ENCODE assay signal across 8 cellular contexts in genomic region chr21:44911384-44912157, GRCh38. TPM values are rescaled to one million over a fixed set of nuclear protein-coding genes. Genes with fewer than 3 reads are reported as not detected.
DNase-seq lines count a peak whose midpoint lies in the region; ATAC-seq and TF ChIP-seq lines count a peak whose summit lies in the region.

No MANE protein-coding gene starts in this region.

- H3K27ac ChIP-seq in Panc1 (ENCODE audit: low read length) (peak overlapping the region; percentile 70), spleen (peak overlapping the region; percentile 82 to 97 (median 92))

- peaks cover 47% of the 10 kb centered on the region for H3K4me1 Mint-ChIP-seq in nephron progenitor cell

- in situ Hi-C loops in Panc1 (cut with HindIII; ENCODE audit: low pct_unique_long_range_greater_than_20kb, low sequenced_read_pairs) = no loop called here

- H3K9me3 Mint-ChIP-seq in nephron progenitor cell = no peaks in the 10 kb centered on the region

- H3K4me3 Mint-ChIP-seq in nephron progenitor cell = no peak overlapping the region

- TF ChIP-seq POLR2A in spleen (IDR thresholded peaks at IDR 0.05) = no peak

- H3K27me3 ChIP-seq in Panc1 (ENCODE audit: control insufficient read depth, insufficient read depth, low read length) (no peaks in the 10 kb centered on the region), spleen (replicated peaks in 1 of 7) (no peaks in the 10 kb centered on the region)

- H3K9me3 ChIP-seq in Panc1 (ENCODE audit: control insufficient read depth, insufficient read depth, low read depth, low read length) (no peaks in the 10 kb centered on the region), spleen (no peaks in the 10 kb centered on the region)

- H3K36me3 ChIP-seq in Panc1 (ENCODE audit: control insufficient read depth, insufficient read depth, low read length) = no peaks in the 10 kb centered on the region
- peaks cover 0 to 45% (median 14%) of the 10 kb centered on the region in 6 donors for H3K36me3 ChIP-seq in spleen

- TF ChIP-seq CTCF in Panc1 (IDR thresholded peaks at IDR 0.05) (no peak; the same call in 1 of the 2 replicates), spleen (IDR thresholded peaks at IDR 0.05 in 8 of 11, conservative IDR thresholded peaks at IDR 0.05 in 3 of 11) (peak; percentile 47 to 89 (median 76)), nephron progenitor cell (IDR thresholded peaks at IDR 0.05) (no peak)

- H3K4me3 ChIP-seq in Panc1 (ENCODE audit: low read depth in 2 of 2, low read length in 2 of 2) (no peak overlapping the region), spleen (peak overlapping the region in 5 of 8 donors; percentile 5 to 59 (median 21))

- H3K4me1 ChIP-seq in Panc1 (ENCODE audit: control insufficient read depth, insufficient read depth, low read length) (peaks cover 36% of the 10 kb centered on the region), spleen (peaks cover 57 to 99% (median 95%) of the 10 kb centered on the region in 6 donors)

- POLR2A ChIA-PET in Panc1 (lab: Charles Lee) = no interaction called here

- ATAC-seq in Panc1 (peak; percentile 74), left cardiac atrium (peak; percentile 70 to 83), HG03045 (IDR thresholded peaks at IDR 0.05; ENCODE audit: unreplicated experiment) (no peak)

- CTCF ChIA-PET in Panc1 (lab: Charles Lee) = interaction anchor here (1.5 kb wide), 1 partner anchor 19 kb away, joined by 5 read pairs; no protein-coding TSS in a partner anchor

- no peak overlapping the region for H3K27ac Mint-ChIP-seq in nephron progenitor cell

- BruUV-seq in Panc1 (replicated peaks; lab: Mats Ljungman, UMichigan) = no TSS peak

- WGBS in spleen, 5 donors = 13 to 29% (median 19%) methylated on average over 11 to 19 of the region's 19 CpGs

- H3K27me3 Mint-ChIP-seq in nephron progenitor cell (ENCODE audit: low read depth, poor library complexity) = peaks cover 55% of the 10 kb centered on the region

- peak; percentile 46 for DNase-seq in NCI-H82 (lab: John Stamatoyannopoulos, UW)
- no peak for DNase-seq in NCI-H82 treated with DMSO at 0.1 percent for 48 hours (lab: John Stamatoyannopoulos, UW; ENCODE audit: unreplicated experiment)
- no peak for DNase-seq in Panc1 (ENCODE audit: low read depth, low spot score)
- peak; percentile 58 for DNase-seq in activated naive CD4-positive, alpha-beta T cell treated with Interleukin-2 at 50 U/mL for 16 hours
- peak; percentile 62 for DNase-seq in left cardiac atrium
- peak; percentile 93 for DNase-seq in spleen
- no peak for DNase-seq in nephron progenitor cell

- H3K36me3 Mint-ChIP-seq in nephron progenitor cell (ENCODE audit: low read depth) = no peaks in the 10 kb centered on the region

- intact Hi-C loops in Panc1 (cut with micrococcal nuclease; ENCODE audit: unreplicated experiment) (no loop called here), left cardiac atrium (cut with DNase I) (no loop called here), spleen (cut with DNase I; ENCODE audit: low total_unique reads) (no loop called here)

RNA-seq across cellular contexts. Expression of gene ITGB2, which starts 9.1 kb away (rescaled TPM):
- 3.0 TPM for total RNA-seq in Panc1 (2021; ENCODE audit: unreplicated experiment)
- 3.4 TPM for polyA plus RNA-seq in Panc1 (2012; ENCODE audit: insufficient read length)
- 10 to 100 TPM; 31.5 to 70.7 TPM for total RNA-seq in left cardiac atrium
- total RNA-seq in spleen = 100 to 1,000 TPM; 285 to 754 (median 415) TPM
- polyA plus RNA-seq in spleen = 100 to 1,000 TPM in 2 of 3 donors, 10 to 100 TPM in 1; 92.1 to 332 (median 250) TPM

RNA-seq across cellular contexts. Expression of gene SLX9, which starts 28.3 kb away (rescaled TPM):
- 50.9 TPM for total RNA-seq in Panc1 (2021; ENCODE audit: unreplicated experiment)
- polyA plus RNA-seq in Panc1 (2012; ENCODE audit: insufficient read length) = 59.8 TPM
- 10 to 100 TPM; 26.1 to 28.6 TPM for total RNA-seq in left cardiac atrium
- 10 to 100 TPM in 6 of 7 donors, 1 to 10 TPM in 1; 6.1 to 30.6 (median 26.4) TPM for total RNA-seq in spleen
- polyA plus RNA-seq in spleen = 10 to 100 TPM; 16.4 to 35.4 (median 28.5) TPM

RNA-seq across cellular contexts. Expression of gene PTTG1IP, which starts 38.1 kb away (rescaled TPM):
- total RNA-seq in Panc1 (2021; ENCODE audit: unreplicated experiment) = 226 TPM
- polyA plus RNA-seq in Panc1 (2012; ENCODE audit: insufficient read length) = 169 TPM
- 100 to 1,000 TPM; 181 to 195 TPM for total RNA-seq in left cardiac atrium
- 100 to 1,000 TPM; 121 to 189 (median 165) TPM for total RNA-seq in spleen
- polyA plus RNA-seq in spleen = 10 to 100 TPM; 57.6 to 69.3 (median 64.9) TPM

Comparison
In these comparisons a context has a peak if more than half of its experiments do, and no peak if none do; other contexts are left out.
1. DNase-seq: peak in NCI-H82 (single experiment), activated naive CD4-positive, alpha-beta T cell treated with Interleukin-2 at 50 U/mL for 16 hours (single experiment), left cardiac atrium (single experiment) and spleen (single experiment); none in NCI-H82 treated with DMSO at 0.1 percent for 48 hours (single experiment), Panc1 (single experiment) and nephron progenitor cell (single experiment).
2. H3K4me3 ChIP-seq: peak in spleen (5 of 8); none in Panc1 (0 of 2).
3. CTCF ChIP-seq: peak in spleen (11 of 11); none in Panc1 (single experiment) and nephron progenitor cell (single experiment).